In genomic region chr19:1027953-1028902, GRCh38 we compare ENCODE assay signal across 1 cellular context.
TF ChIP-seq lines count a peak whose summit lies in the region.

No MANE protein-coding gene starts in this region.

TF ChIP-seq in K562, 482 proteins besides CTCF, POLR2A, EP300 and RAD21 (continues in another document):
- TF ChIP-seq HOXB6 (CRISPR knock-in tag; IDR thresholded peaks at IDR 0.05; ENCODE audit: borderline replicate concordance) (no peak), KDM2B (CRISPR knock-in tag; IDR thresholded peaks at IDR 0.05) (0 out of 2 replicates have a peak, but pooled peaks have one; percentile 37), MTA3 (IDR thresholded peaks at IDR 0.05; ENCODE audit: borderline replicate concordance) (0 out of 2 replicates have a peak, but pooled peaks have one; percentile 46), SPI1 (IDR thresholded peaks at IDR 0.05; ENCODE audit: borderline replicate concordance, low read depth, low read length) (peak; percentile 49; the same call in 1 of the 2 replicates), POLR2G (IDR thresholded peaks at IDR 0.05; ENCODE audit: low read depth, low read length) (peak; percentile 65), ZNF282 (CRISPR knock-in tag; IDR thresholded peaks at IDR 0.05) (no peak), ZFX (CRISPR knock-in tag; IDR thresholded peaks at IDR 0.05) (peak; percentile 38; the same call in 1 of the 2 replicates), PTBP1 (IDR thresholded peaks at IDR 0.05; ENCODE audit: low read depth, low read length) (no peak), ZNF324 (CRISPR knock-in tag; IDR thresholded peaks at IDR 0.05) (no peak), THAP7 (CRISPR knock-in tag; IDR thresholded peaks at IDR 0.05) (no peak), ZFP1 (CRISPR knock-in tag; IDR thresholded peaks at IDR 0.05) (no peak), NEUROD1 (IDR thresholded peaks at IDR 0.05; ENCODE audit: borderline replicate concordance, low read depth, low read length, partially characterized antibody) (no peak), DPF2 (IDR thresholded peaks at IDR 0.05) (peak; percentile 27; the same call in 1 of the 2 replicates), NRF1 (conservative IDR thresholded peaks at IDR 0.05 in 1 of 2, IDR thresholded peaks at IDR 0.05 in 1 of 2) (0 out of 4 replicates have a peak, but pooled peaks of 1 of the 2 experiments have one; percentile 17), NFYB (IDR thresholded peaks at IDR 0.05; ENCODE audit: extremely low read depth, insufficient read length) (no peak), TRIM28 (IDR thresholded peaks at IDR 0.05) (no peak), ZNF318 (IDR thresholded peaks at IDR 0.05; ENCODE audit: borderline replicate concordance in 1 of 2, low read depth in 1 of 2) (no peak), ARID4B (CRISPR knock-in tag; IDR thresholded peaks at IDR 0.05) (peak; percentile 35; the same call in 1 of the 2 replicates), ZNF408 (CRISPR knock-in tag; IDR thresholded peaks at IDR 0.05; ENCODE audit: low read depth) (no peak), NR2C2 (CRISPR knock-in tag; IDR thresholded peaks at IDR 0.05) (no peak), NR2C2 (tag; IDR thresholded peaks at IDR 0.05) (0 out of 2 replicates have a peak, but pooled peaks have one; percentile 23), KAT8 (IDR thresholded peaks at IDR 0.05; ENCODE audit: low read depth) (no peak), MCM7 (IDR thresholded peaks at IDR 0.05) (no peak), PRPF4 (IDR thresholded peaks at IDR 0.05; ENCODE audit: insufficient read depth, low read depth, low read length, poor library complexity, severe bottlenecking) (no peak), NELFE (IDR thresholded peaks at IDR 0.05; ENCODE audit: insufficient read depth, insufficient read length) (no peak), NUFIP1 (IDR thresholded peaks at IDR 0.05; ENCODE audit: partially characterized antibody) (no peak), CREM (IDR thresholded peaks at IDR 0.05; ENCODE audit: low read depth) (0 out of 2 replicates have a peak, but pooled peaks have one; percentile 25), GATAD2B (IDR thresholded peaks at IDR 0.05; ENCODE audit: borderline replicate concordance) (peak; percentile 15; the same call in 1 of the 2 replicates), RBFOX2 (IDR thresholded peaks at IDR 0.05; ENCODE audit: low read depth, low read length) (peak; percentile 68), ELF4 (CRISPR knock-in tag; IDR thresholded peaks at IDR 0.05) (0 out of 2 replicates have a peak, but pooled peaks have one; percentile 41), ELF1 (tag; IDR thresholded peaks at IDR 0.05) (peak; percentile 48), NKRF (IDR thresholded peaks at IDR 0.05; ENCODE audit: borderline replicate concordance) (peak; percentile 54; the same call in 1 of the 2 replicates), MLLT1 (IDR thresholded peaks at IDR 0.05) (peak in 1 of 2 experiments; percentile 56; a peak in 1 of 4 replicates), CREB3L1 (IDR thresholded peaks at IDR 0.05; ENCODE audit: borderline replicate concordance, low read depth) (no peak), BRCA1 (IDR thresholded peaks at IDR 0.05) (no peak), BRCA1 (CRISPR knock-in tag; IDR thresholded peaks at IDR 0.05) (no peak), PKNOX1 (IDR thresholded peaks at IDR 0.05) (0 out of 2 replicates have a peak, but pooled peaks have one; percentile 32), ZNF639 (CRISPR knock-in tag; conservative IDR thresholded peaks at IDR 0.05 in 1 of 2, IDR thresholded peaks at IDR 0.05 in 1 of 2) (0 out of 4 replicates have a peak, but pooled peaks of 1 of the 2 experiments have one; percentile 50), SUPT5H (IDR thresholded peaks at IDR 0.05) (0 out of 2 replicates have a peak, but pooled peaks have one; percentile 29), MAZ (CRISPR knock-in tag; conservative IDR thresholded peaks at IDR 0.05 in 1 of 2, IDR thresholded peaks at IDR 0.05 in 1 of 2) (peak; percentile 55 to 62; a peak in 3 of 4 replicates)
